Comparison of ENCODE assay signal across 10 cellular contexts in the genomic region with DNA sequence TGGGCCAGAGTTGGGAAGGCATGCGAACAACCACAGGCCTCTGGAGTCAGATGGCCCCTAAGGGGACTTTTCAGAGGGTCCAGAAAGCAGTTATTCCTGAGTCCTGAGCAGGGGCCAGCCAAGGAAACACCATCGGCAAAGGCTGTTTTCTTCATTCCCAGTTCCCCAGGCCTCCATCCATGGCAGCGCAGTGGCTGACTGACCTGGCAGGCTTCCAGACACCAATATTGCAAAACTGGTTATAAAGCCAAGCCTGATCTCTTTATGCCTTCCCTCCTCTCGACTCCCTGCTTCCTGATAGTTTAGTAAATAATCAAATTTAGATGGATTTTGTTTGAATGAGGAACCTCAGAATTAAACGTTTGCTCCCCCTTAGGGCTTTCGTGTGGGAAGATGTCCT.
A peak's percentile ranks its signal among the peaks of the same experiment; 100 is the strongest.
DNase-seq lines count a peak whose midpoint lies in the region; ATAC-seq and TF ChIP-seq lines count a peak whose summit lies in the region.
"Had no signal": no experiment of that assay in that cellular context is flagged by ENCODE, and none has a peak within 500 bp of the region (broad histone marks: within the 10 kb centered on the region; RNA-seq: fewer than 3 reads in every experiment).

No MANE protein-coding gene starts in this region.

- H3K4me1 ChIP-seq in MM.1S (ENCODE audit: low read length), result no peaks in the 10 kb centered on the region

- H3K9me3 Mint-ChIP-seq in activated T-helper 1 cell treated with anti-CD3 and anti-CD28 coated beads, Interleukin-12 subunit alpha, Interleukin-12 subunit beta, Interleukin-2, Interleukin-4 antibody, amounts not matched to agents 30 ng/mL and 10 ng/mL and 1 ng/mL, durations not matched to agents 14 hours and 24 hours and 36 hours, result no peaks in the 10 kb centered on the region

- H3K4me3 ChIP-seq in epithelial cell of esophagus (ENCODE audit: low read length) (no peak overlapping the region), MM.1S (ENCODE audit: low read length) (no peak overlapping the region)

- no peak overlapping the region for H3K9ac ChIP-seq in MM.1S (ENCODE audit: low read length)

- no peaks in the 10 kb centered on the region for H4K20me1 ChIP-seq in MM.1S (ENCODE audit: insufficient read depth, low read length)

- no peaks in the 10 kb centered on the region for H3K27me3 ChIP-seq in MM.1S (replicated peaks; ENCODE audit: insufficient read depth, low read length)

- no peak overlapping the region for H3K4me2 ChIP-seq in MM.1S (ENCODE audit: low read depth, low read length)

- no peaks in the 10 kb centered on the region for H3K9me3 ChIP-seq in MM.1S (replicated peaks; ENCODE audit: insufficient read depth, low read length)
- H3K9me3 ChIP-seq: neutrophil had no signal

- H3K4me3 Mint-ChIP-seq in activated T-helper 1 cell treated with anti-CD3 and anti-CD28 coated beads, Interleukin-12 subunit alpha, Interleukin-12 subunit beta, Interleukin-2, Interleukin-4 antibody, amounts not matched to agents 30 ng/mL and 10 ng/mL and 1 ng/mL, durations not matched to agents 14 hours and 24 hours and 36 hours, result no peak overlapping the region

- no peak for TF ChIP-seq CTCF in epithelial cell of esophagus (IDR thresholded peaks at IDR 0.05; ENCODE audit: insufficient read depth, low read depth, low read length, missing control alignments)
- no peak for TF ChIP-seq CTCF in omental fat pad (IDR thresholded peaks at IDR 0.05)
- no peak for TF ChIP-seq CTCF in MM.1S (IDR thresholded peaks at IDR 0.05; ENCODE audit: low read length)

- ATAC-seq in omental fat pad (ENCODE audit: low FRiP score), result no peak
- no peak for ATAC-seq in HG02938 (IDR thresholded peaks at IDR 0.05; ENCODE audit: unreplicated experiment)

- peaks cover 22% of the 10 kb centered on the region for H3K27me3 Mint-ChIP-seq in activated T-helper 1 cell treated with anti-CD3 and anti-CD28 coated beads, Interleukin-12 subunit alpha, Interleukin-12 subunit beta, Interleukin-2, Interleukin-4 antibody, amounts not matched to agents 30 ng/mL and 10 ng/mL and 1 ng/mL, durations not matched to agents 14 hours and 24 hours and 36 hours (ENCODE audit: insufficient read depth)

- intact Hi-C loops in activated T-helper 1 cell treated with anti-CD3 and anti-CD28 coated beads, Interleukin-12 subunit alpha, Interleukin-12 subunit beta, Interleukin-2, Interleukin-4 antibody, amounts not matched to agents 30 ng/mL and 10 ng/mL and 1 ng/mL, durations not matched to agents 14 hours and 24 hours and 36 hours (cut with micrococcal nuclease), result no loop called here

- H3K9me2 ChIP-seq in MM.1S (replicated peaks; ENCODE audit: insufficient read depth, low read length), result no peaks in the 10 kb centered on the region

- no peaks in the 10 kb centered on the region for H3K36me3 Mint-ChIP-seq in activated T-helper 1 cell treated with anti-CD3 and anti-CD28 coated beads, Interleukin-12 subunit alpha, Interleukin-12 subunit beta, Interleukin-2, Interleukin-4 antibody, amounts not matched to agents 30 ng/mL and 10 ng/mL and 1 ng/mL, durations not matched to agents 14 hours and 24 hours and 36 hours (ENCODE audit: low read depth)

- no peaks in the 10 kb centered on the region for H3K79me2 ChIP-seq in MM.1S (ENCODE audit: low read length)

- no peaks in the 10 kb centered on the region for H3K36me3 ChIP-seq in MM.1S (replicated peaks; ENCODE audit: insufficient read depth, low read length)
- H3K36me3 ChIP-seq: neutrophil had no signal

- H3K27ac Mint-ChIP-seq in activated T-helper 1 cell treated with anti-CD3 and anti-CD28 coated beads, Interleukin-12 subunit alpha, Interleukin-12 subunit beta, Interleukin-2, Interleukin-4 antibody, amounts not matched to agents 30 ng/mL and 10 ng/mL and 1 ng/mL, durations not matched to agents 14 hours and 24 hours and 36 hours, result no peak overlapping the region

- H3K4me1 Mint-ChIP-seq in activated T-helper 1 cell treated with anti-CD3 and anti-CD28 coated beads, Interleukin-12 subunit alpha, Interleukin-12 subunit beta, Interleukin-2, Interleukin-4 antibody, amounts not matched to agents 30 ng/mL and 10 ng/mL and 1 ng/mL, durations not matched to agents 14 hours and 24 hours and 36 hours (ENCODE audit: low read depth), result no peaks in the 10 kb centered on the region

- no peak overlapping the region for H3K27ac ChIP-seq in MM.1S (ENCODE audit: low read length)
- H3K27ac ChIP-seq: neutrophil had no signal

- no peak overlapping the region for H2AFZ ChIP-seq in MM.1S (ENCODE audit: low read length)

- DNase-seq in DMS153 (lab: John Stamatoyannopoulos, UW) (peak; percentile 37), NCI-H2227 (lab: John Stamatoyannopoulos, UW; ENCODE audit: unreplicated experiment) (peak; percentile 50), epithelial cell of esophagus (ENCODE audit: low read depth) (peak; percentile 81), omental fat pad (ENCODE audit: low spot score) (peak; percentile 54), MM.1S (no peak), NCI-H1694 treated with DMSO at 0.1 percent for 48 hours (lab: John Stamatoyannopoulos, UW) (no peak)
- no peak for DNase-seq in activated T-helper 1 cell treated with anti-CD3 and anti-CD28 coated beads, Interleukin-12 subunit alpha, Interleukin-12 subunit beta, Interleukin-2, Interleukin-4 antibody, amounts not matched to agents 30 ng/mL and 10 ng/mL and 1 ng/mL, durations not matched to agents 14 hours and 24 hours and 36 hours (ENCODE audit: low spot score)
- DNase-seq: glutamatergic neuron had no signal

- H3F3A ChIP-seq in MM.1S (ENCODE audit: insufficient read depth, low read length), result no peaks in the 10 kb centered on the region

Comparison
In these comparisons a context has a peak if more than half of its experiments do, and no peak if none do; other contexts are left out.
1. DNase-seq: peak in DMS153 (single experiment), NCI-H2227 (single experiment), epithelial cell of esophagus (single experiment) and omental fat pad (single experiment); none in activated T-helper 1 cell treated with anti-CD3 and anti-CD28 coated beads, Interleukin-12 subunit alpha, Interleukin-12 subunit beta, Interleukin-2, Interleukin-4 antibody, amounts not matched to agents 30 ng/mL and 10 ng/mL and 1 ng/mL, durations not matched to agents 14 hours and 24 hours and 36 hours (single experiment), MM.1S (single experiment) and NCI-H1694 treated with DMSO at 0.1 percent for 48 hours (single experiment).